In genomic region chr6:39493717-39494116, GRCh38 we compare ENCODE assay signal across 16 cellular contexts.
"Had no signal": no experiment of that assay in that cellular context is flagged by ENCODE, and none has a peak within 500 bp of the region (broad histone marks: within the 10 kb centered on the region; RNA-seq: fewer than 3 reads in every experiment).

No MANE protein-coding gene starts in this region.

- H3K27me3 ChIP-seq: cardiac muscle cell, neural progenitor cell, pancreas, thyroid gland had no signal

- H3K27ac Mint-ChIP-seq: activated CD8-positive, alpha-beta T cell treated with anti-CD3 and anti-CD28 coated beads for 36 hours; activated naive CD8-positive, alpha-beta T cell treated with anti-CD3 and anti-CD28 coated beads, Interleukin-2, amount 50 U/mL, for 24 hours; activated T-helper 1 cell treated with anti-CD3 and anti-CD28 coated beads, Interleukin-12 subunit alpha, Interleukin-12 subunit beta, Interleukin-2, Interleukin-4 antibody, amounts not matched to agents 30 ng/mL and 10 ng/mL and 1 ng/mL, durations not matched to agents 14 hours and 24 hours and 36 hours; neural progenitor cell had no signal

- H3K4me2 ChIP-seq: neural progenitor cell had no signal

- H2AFZ ChIP-seq: neural progenitor cell had no signal

- H3K4me3 Mint-ChIP-seq: activated CD8-positive, alpha-beta T cell treated with anti-CD3 and anti-CD28 coated beads for 36 hours; activated naive CD8-positive, alpha-beta T cell treated with anti-CD3 and anti-CD28 coated beads, Interleukin-2, amount 50 U/mL, for 24 hours; activated T-helper 1 cell treated with anti-CD3 and anti-CD28 coated beads, Interleukin-12 subunit alpha, Interleukin-12 subunit beta, Interleukin-2, Interleukin-4 antibody, amounts not matched to agents 30 ng/mL and 10 ng/mL and 1 ng/mL, durations not matched to agents 14 hours and 24 hours and 36 hours; neural progenitor cell had no signal

- H3K4me1 ChIP-seq: neural progenitor cell, pancreas had no signal

- H3K4me1 Mint-ChIP-seq: activated naive CD8-positive, alpha-beta T cell treated with anti-CD3 and anti-CD28 coated beads, Interleukin-2, amount 50 U/mL, for 24 hours had no signal

- H3K4me3 ChIP-seq: cardiac muscle cell, coronary artery, neural progenitor cell, pancreas, SK-N-MC, thyroid gland had no signal

- H3K9ac ChIP-seq: neural progenitor cell had no signal

- H3K9me3 Mint-ChIP-seq: activated CD8-positive, alpha-beta T cell treated with anti-CD3 and anti-CD28 coated beads for 36 hours; activated naive CD8-positive, alpha-beta T cell treated with anti-CD3 and anti-CD28 coated beads, Interleukin-2, amount 50 U/mL, for 24 hours; activated T-helper 1 cell treated with anti-CD3 and anti-CD28 coated beads, Interleukin-12 subunit alpha, Interleukin-12 subunit beta, Interleukin-2, Interleukin-4 antibody, amounts not matched to agents 30 ng/mL and 10 ng/mL and 1 ng/mL, durations not matched to agents 14 hours and 24 hours and 36 hours; neural progenitor cell had no signal

- H3K9me3 ChIP-seq: pancreas, thyroid gland had no signal

- H3K36me3 ChIP-seq: cardiac muscle cell, neural progenitor cell, pancreas, thyroid gland had no signal

- H3K36me3 Mint-ChIP-seq: neural progenitor cell had no signal

- H3K27ac ChIP-seq: cardiac muscle cell, coronary artery, neural progenitor cell, pancreas, SK-N-MC, thyroid gland had no signal

- DNase-seq: activated CD4-positive, alpha-beta T cell treated with anti-CD3 and anti-CD28 coated beads for 4 hours; activated CD8-positive, alpha-beta memory T cell treated with anti-CD3 and anti-CD28 coated beads, Interleukin-2, amount 50 U/mL, for 48 hours; activated CD8-positive, alpha-beta T cell treated with anti-CD3 and anti-CD28 coated beads for 36 hours; activated naive CD4-positive, alpha-beta T cell; activated naive CD8-positive, alpha-beta T cell treated with anti-CD3 and anti-CD28 coated beads, Interleukin-2, amount 50 U/mL, for 24 hours; effector CD4-positive, alpha-beta T cell; glutamatergic neuron; pancreas; small intestine; T-helper 1 cell; thyroid gland had no signal
